ENCODE assay signal across 16 cellular contexts in the genomic region with DNA sequence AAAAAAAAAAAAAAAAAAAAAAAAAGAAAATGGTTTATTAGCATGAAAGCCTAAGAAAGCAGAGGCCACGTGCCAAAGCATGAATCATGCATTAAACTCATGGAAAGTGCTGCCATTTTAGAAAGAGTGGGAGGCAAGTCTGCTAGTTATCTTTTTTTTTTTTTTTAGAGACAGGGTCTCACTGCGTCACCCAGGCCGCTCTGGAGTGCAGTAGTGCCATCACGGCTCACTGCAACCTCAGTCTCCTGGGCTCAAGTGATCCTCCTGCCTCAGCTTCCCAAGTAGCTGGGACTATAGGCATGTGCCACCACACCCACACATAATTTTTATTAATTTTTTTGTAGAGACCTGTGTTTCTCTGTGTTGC. TPM values are rescaled to one million over a fixed set of nuclear protein-coding genes. Genes with fewer than 3 reads are reported as not detected.
DNase-seq lines count a peak whose midpoint lies in the region; ATAC-seq, FAIRE-seq and TF ChIP-seq lines count a peak whose summit lies in the region.
"Had no signal": no experiment of that assay in that cellular context is flagged by ENCODE, and none has a peak within 500 bp of the region (broad histone marks: within the 10 kb centered on the region; RNA-seq: fewer than 3 reads in every experiment).

No MANE protein-coding gene starts in this region.

- H2AFZ ChIP-seq in GM23248, result no peak overlapping the region

- CTCF ChIA-PET in activated CD8-positive, alpha-beta T cell treated with anti-CD3 and anti-CD28 coated beads, Interleukin-2, amount 10 ng/mL, durations not matched to agents 7 days and 5 days (lab: Charles Lee), result interaction anchor here (8.3 kb wide), 1 partner anchor 33 kb away, joined by 118 read pairs; a partner anchor contains a TSS

- H3K9ac ChIP-seq in GM23248, result no peak overlapping the region

- H3K27me3 Mint-ChIP-seq in activated T-cell treated with anti-CD3 and anti-CD28 coated beads, Interleukin-2, amount 50 U/mL, for 72 hours (ENCODE audit: low read depth), result no peaks in the 10 kb centered on the region
- H3K27me3 Mint-ChIP-seq in activated CD8-positive, alpha-beta T cell treated with anti-CD3 and anti-CD28 coated beads, Interleukin-2, amount 10 ng/mL, durations not matched to agents 7 days and 5 days (ENCODE audit: low read depth), result no peaks in the 10 kb centered on the region
- peaks cover 0 to 2% (median 2%) of the 10 kb centered on the region in 3 donors for H3K27me3 Mint-ChIP-seq in immature natural killer cell (ENCODE audit: low read depth in 3 of 3)

- H4K20me1 ChIP-seq in GM23248 (ENCODE audit: insufficient read depth), result no peaks in the 10 kb centered on the region

- peaks cover 6% of the 10 kb centered on the region for H3K4me1 ChIP-seq in GM23248 (ENCODE audit: insufficient read depth)
- H3K4me1 ChIP-seq in tibial artery, result peaks cover 0 to 6% (median 4%) of the 10 kb centered on the region in 4 donors

- H3F3A ChIP-seq in GM23248 (ENCODE audit: insufficient read depth), result no peaks in the 10 kb centered on the region

- POLR2A ChIA-PET in activated CD8-positive, alpha-beta T cell treated with anti-CD3 and anti-CD28 coated beads, Interleukin-2, amount 10 ng/mL, durations not matched to agents 7 days and 5 days (lab: Charles Lee), result interaction anchor here (0.9 to 3.6 kb wide), 5 partner anchors 13 to 120 kb away, joined by 3 to 31 read pairs (median 4); a partner anchor contains a TSS

- no peaks in the 10 kb centered on the region for H3K27me3 ChIP-seq in GM23248 (replicated peaks; ENCODE audit: insufficient read depth)
- H3K27me3 ChIP-seq in tibial artery, result no peaks in the 10 kb centered on the region
- H3K27me3 ChIP-seq: cardiac muscle cell, tibial nerve had no signal

- no peaks in the 10 kb centered on the region for H3K9me3 Mint-ChIP-seq in activated T-cell treated with anti-CD3 and anti-CD28 coated beads, Interleukin-2, amount 50 U/mL, for 72 hours
- no peaks in the 10 kb centered on the region for H3K9me3 Mint-ChIP-seq in activated CD8-positive, alpha-beta T cell treated with anti-CD3 and anti-CD28 coated beads, Interleukin-2, amount 10 ng/mL, durations not matched to agents 7 days and 5 days (ENCODE audit: insufficient read depth)
- H3K9me3 Mint-ChIP-seq in immature natural killer cell, result no peaks in the 10 kb centered on the region
- H3K9me3 Mint-ChIP-seq: mesothelial cell of epicardium had no signal

- H3K4me3 Mint-ChIP-seq in activated T-cell treated with anti-CD3 and anti-CD28 coated beads, Interleukin-2, amount 50 U/mL, for 72 hours, result no peak overlapping the region
- H3K4me3 Mint-ChIP-seq in activated CD8-positive, alpha-beta T cell treated with anti-CD3 and anti-CD28 coated beads, Interleukin-2, amount 10 ng/mL, durations not matched to agents 7 days and 5 days, result peak overlapping the region; percentile 50
- peak overlapping the region in 4 of 5 donors; percentile 38 to 69 (median 57) for H3K4me3 Mint-ChIP-seq in immature natural killer cell
- H3K4me3 Mint-ChIP-seq: mesothelial cell of epicardium had no signal

- H3K27ac ChIP-seq in GM23248 (no peak overlapping the region), tibial artery (no peak overlapping the region)
- H3K27ac ChIP-seq: cardiac muscle cell, tibial nerve had no signal

- no peaks in the 10 kb centered on the region for H3K36me3 ChIP-seq in GM23248 (ENCODE audit: low read depth)
- no peaks in the 10 kb centered on the region for H3K36me3 ChIP-seq in tibial artery
- H3K36me3 ChIP-seq: cardiac muscle cell, tibial nerve had no signal

- no peak for ATAC-seq in activated T-cell treated with anti-CD3 and anti-CD28 coated beads, Interleukin-2, amount 50 U/mL, for 72 hours (replicated peaks in 1 of 2)
- ATAC-seq in activated CD8-positive, alpha-beta T cell treated with anti-CD3 and anti-CD28 coated beads, Interleukin-2, amount 10 ng/mL, durations not matched to agents 7 days and 5 days, result no peak

- 73 to 83% methylated on average over 4 of the region's 4 CpGs for WGBS in GM23248 (ENCODE audit: low coverage in 1 of 2, low lambda C conversion rate in 2 of 2, missing lambda C conversion rate in 2 of 2), 2 experiments

- H3K27ac Mint-ChIP-seq in activated T-cell treated with anti-CD3 and anti-CD28 coated beads, Interleukin-2, amount 50 U/mL, for 72 hours, result no peak overlapping the region
- H3K27ac Mint-ChIP-seq in activated CD8-positive, alpha-beta T cell treated with anti-CD3 and anti-CD28 coated beads, Interleukin-2, amount 10 ng/mL, durations not matched to agents 7 days and 5 days, result peak overlapping the region; percentile 83
- H3K27ac Mint-ChIP-seq in immature natural killer cell, result peak overlapping the region in 2 of 6 donors; percentile 31 to 50
- H3K27ac Mint-ChIP-seq: mesothelial cell of epicardium had no signal

- no peak overlapping the region for H3K4me2 ChIP-seq in GM23248 (ENCODE audit: unreplicated experiment)

- no peak for FAIRE-seq in frontal cortex (lab: Jason Lieb, UNC)
- FAIRE-seq: kidney had no signal

- in situ Hi-C loops in GM23248 (cut with MboI), result no loop called here

- H3K4me3 ChIP-seq in GM23248 (no peak overlapping the region), tibial artery (no peak overlapping the region)
- H3K4me3 ChIP-seq: cardiac muscle cell, skin epidermis, tibial nerve had no signal

- no peaks in the 10 kb centered on the region for H3K9me2 ChIP-seq in GM23248 (ENCODE audit: insufficient read depth)

- no peaks in the 10 kb centered on the region for H3K9me3 ChIP-seq in GM23248 (ENCODE audit: low read depth)
- no peaks in the 10 kb centered on the region for H3K9me3 ChIP-seq in tibial artery
- H3K9me3 ChIP-seq: tibial nerve had no signal

- no peak for TF ChIP-seq CTCF in tibial artery (IDR thresholded peaks at IDR 0.05)

- DNase-seq in activated T-cell treated with anti-CD3 and anti-CD28 coated beads for 4 hours (peak; percentile 32), GM23248 (peak; percentile 57), immature natural killer cell (no peak), frontal cortex (ENCODE audit: low spot score in 2 of 2) (no peak), DMS53 (lab: John Stamatoyannopoulos, UW) (no peak), tibial artery (no peak)
- no peak for DNase-seq in activated T-cell treated with anti-CD3 and anti-CD28 coated beads, Interleukin-2, amount 50 U/mL, for 72 hours
- DNase-seq in activated CD8-positive, alpha-beta T cell treated with anti-CD3 and anti-CD28 coated beads, Interleukin-2, amount 10 ng/mL, durations not matched to agents 7 days and 5 days, result no peak
- DNase-seq: kidney, NCI-H1092 treated with DMSO at 0.1 percent for 48 hours, NCI-H345, occipital lobe had no signal

- peaks cover 51% of the 10 kb centered on the region for H3K4me1 Mint-ChIP-seq in activated T-cell treated with anti-CD3 and anti-CD28 coated beads, Interleukin-2, amount 50 U/mL, for 72 hours (ENCODE audit: low read depth)
- peaks cover 69% of the 10 kb centered on the region for H3K4me1 Mint-ChIP-seq in activated CD8-positive, alpha-beta T cell treated with anti-CD3 and anti-CD28 coated beads, Interleukin-2, amount 10 ng/mL, durations not matched to agents 7 days and 5 days (ENCODE audit: low read depth)
- peaks cover 21 to 39% of the 10 kb centered on the region in 2 donors for H3K4me1 Mint-ChIP-seq in immature natural killer cell

- H3K36me3 Mint-ChIP-seq in activated T-cell treated with anti-CD3 and anti-CD28 coated beads, Interleukin-2, amount 50 U/mL, for 72 hours (ENCODE audit: insufficient read depth in 2 of 2), result no peaks in the 10 kb centered on the region
- H3K36me3 Mint-ChIP-seq in activated CD8-positive, alpha-beta T cell treated with anti-CD3 and anti-CD28 coated beads, Interleukin-2, amount 10 ng/mL, durations not matched to agents 7 days and 5 days (ENCODE audit: low read depth), result peaks cover 11% of the 10 kb centered on the region
- no peaks in the 10 kb centered on the region for H3K36me3 Mint-ChIP-seq in immature natural killer cell
- H3K36me3 Mint-ChIP-seq: mesothelial cell of epicardium had no signal

- intact Hi-C loops in tibial artery (cut with DNase I; ENCODE audit: low total_unique reads), result no loop called here

- H3K79me2 ChIP-seq in GM23248 (ENCODE audit: insufficient read depth), result no peaks in the 10 kb centered on the region

RNA-seq across cellular contexts. Expression of a gene that starts 5.2 kb away (rescaled TPM):
- 1 to 10 TPM; 3.3 to 3.4 TPM for total RNA-seq in activated T-cell treated with anti-CD3 and anti-CD28 coated beads, Interleukin-2, amount 50 U/mL, for 72 hours
- total RNA-seq in GM23248 (2014; rRNA removed; shearing (Covaris generic)), result 0.54 TPM in 1 of 2 replicates, not detected in the other
- polyA plus RNA-seq in GM23248 (2016; fragmentation: Nextera tagmentation; extraction: Ambion mirVana) (0.37 and 0.56 TPM in 2 replicates), immature natural killer cell (1 to 10 TPM in 1 of 3 donors, under 1 TPM in 2; 0.21 to 1.8 (median 0.93) TPM)
- total RNA-seq in activated CD8-positive, alpha-beta T cell treated with anti-CD3 and anti-CD28 coated beads, Interleukin-2, amount 10 ng/mL, durations not matched to agents 7 days and 5 days, result 1 to 10 TPM; 6.4 to 6.6 TPM
- total RNA-seq in frontal cortex, result under 0.01 TPM

RNA-seq across cellular contexts. Expression of a gene that starts 9.5 kb away (rescaled TPM):
- total RNA-seq in activated T-cell treated with anti-CD3 and anti-CD28 coated beads, Interleukin-2, amount 50 U/mL, for 72 hours, result 10 to 100 TPM; 15.7 to 18.0 TPM
- 2.5 TPM in 1 of 2 replicates, not detected in the other for total RNA-seq in GM23248 (2014; rRNA removed; shearing (Covaris generic))
- polyA plus RNA-seq in GM23248 (2016; fragmentation: Nextera tagmentation; extraction: Ambion mirVana) (0.85 and 1.3 TPM in 2 replicates), immature natural killer cell (not detected)
- 10 to 100 TPM; 14.3 to 15.4 TPM for total RNA-seq in activated CD8-positive, alpha-beta T cell treated with anti-CD3 and anti-CD28 coated beads, Interleukin-2, amount 10 ng/mL, durations not matched to agents 7 days and 5 days
- total RNA-seq in frontal cortex, result 0.82 TPM

RNA-seq across cellular contexts. Expression of a gene that starts 23.6 kb away (rescaled TPM):
- 100 to 1,000 TPM in 1 of 2 donors, 10 to 100 TPM in 1; 91.3 to 101 TPM for total RNA-seq in activated T-cell treated with anti-CD3 and anti-CD28 coated beads, Interleukin-2, amount 50 U/mL, for 72 hours
- 47.6 and 66.4 TPM in 2 replicates for total RNA-seq in GM23248 (2014; rRNA removed; shearing (Covaris generic))
- polyA plus RNA-seq in GM23248 (2016; fragmentation: Nextera tagmentation; extraction: Ambion mirVana) (39.1 and 39.8 TPM in 2 replicates), immature natural killer cell (10 to 100 TPM; 26.5 to 44.6 (median 28.8) TPM)
- total RNA-seq in activated CD8-positive, alpha-beta T cell treated with anti-CD3 and anti-CD28 coated beads, Interleukin-2, amount 10 ng/mL, durations not matched to agents 7 days and 5 days, result 100 to 1,000 TPM; 114 to 115 TPM
- total RNA-seq in frontal cortex, result 34.6 TPM

RNA-seq across cellular contexts. Expression of a gene that starts 32.2 kb away (rescaled TPM):
- 10 to 100 TPM; 84.9 to 98.4 TPM for total RNA-seq in activated T-cell treated with anti-CD3 and anti-CD28 coated beads, Interleukin-2, amount 50 U/mL, for 72 hours
- total RNA-seq in GM23248 (2014; rRNA removed; shearing (Covaris generic)), result 4.3 and 7.1 TPM in 2 replicates
- 2.0 and 2.9 TPM in 2 replicates for polyA plus RNA-seq in GM23248 (2016; fragmentation: Nextera tagmentation; extraction: Ambion mirVana)
- 10 to 100 TPM; 64.8 to 73.6 TPM for total RNA-seq in activated CD8-positive, alpha-beta T cell treated with anti-CD3 and anti-CD28 coated beads, Interleukin-2, amount 10 ng/mL, durations not matched to agents 7 days and 5 days
- 1 to 10 TPM in 2 of 3 donors, not detected in 1; 2.1 to 2.5 TPM for polyA plus RNA-seq in immature natural killer cell
- 2.9 TPM for total RNA-seq in frontal cortex

RNA-seq across cellular contexts. Expression of a gene that starts 34.8 kb away (rescaled TPM):
- total RNA-seq in activated T-cell treated with anti-CD3 and anti-CD28 coated beads, Interleukin-2, amount 50 U/mL, for 72 hours, result 100 to 1,000 TPM; 122 to 123 TPM
- total RNA-seq in GM23248 (2014; rRNA removed; shearing (Covaris generic)), result 32.5 and 40.3 TPM in 2 replicates
- polyA plus RNA-seq in GM23248 (2016; fragmentation: Nextera tagmentation; extraction: Ambion mirVana) (48.4 and 52.3 TPM in 2 replicates), immature natural killer cell (10 to 100 TPM; 77.7 to 97.1 (median 94.6) TPM)
- total RNA-seq in activated CD8-positive, alpha-beta T cell treated with anti-CD3 and anti-CD28 coated beads, Interleukin-2, amount 10 ng/mL, durations not matched to agents 7 days and 5 days, result 100 to 1,000 TPM; 123 to 128 TPM
- total RNA-seq in frontal cortex, result 23.6 TPM

Comparison
In these comparisons a context has a peak if more than half of its experiments do, and no peak if none do; other contexts are left out.
1. DNase-seq: peak in activated T-cell treated with anti-CD3 and anti-CD28 coated beads for 4 hours (single experiment) and GM23248 (single experiment); none in activated T-cell treated with anti-CD3 and anti-CD28 coated beads, Interleukin-2, amount 50 U/mL, for 72 hours (0 of 2), activated CD8-positive, alpha-beta T cell treated with anti-CD3 and anti-CD28 coated beads, Interleukin-2, amount 10 ng/mL, durations not matched to agents 7 days and 5 days (single experiment), immature natural killer cell (0 of 3), frontal cortex (0 of 2), DMS53 (single experiment) and tibial artery (0 of 2).
2. H3K4me3 Mint-ChIP-seq: peak in activated CD8-positive, alpha-beta T cell treated with anti-CD3 and anti-CD28 coated beads, Interleukin-2, amount 10 ng/mL, durations not matched to agents 7 days and 5 days (single experiment) and immature natural killer cell (4 of 5); none in activated T-cell treated with anti-CD3 and anti-CD28 coated beads, Interleukin-2, amount 50 U/mL, for 72 hours (0 of 2).